Comparison of ENCODE assay signal across 29 cellular contexts in genomic region chr12:2190085-2190484, GRCh38.
DNase-seq lines count a peak whose midpoint lies in the region; ATAC-seq and TF ChIP-seq lines count a peak whose summit lies in the region.
"Had no signal": no experiment of that assay in that cellular context is flagged by ENCODE, and none has a peak within 500 bp of the region (broad histone marks: within the 10 kb centered on the region; RNA-seq: fewer than 3 reads in every experiment).

No MANE protein-coding gene starts in this region.

- no peak overlapping the region for H3K23ac ChIP-seq in H9 (ENCODE audit: insufficient read length, low read depth, low read length)

- no peaks in the 10 kb centered on the region for H3K36me3 ChIP-seq in Karpas-422 (ENCODE audit: insufficient read depth, low read length)
- peaks cover 0 to 5% (median 0%) of the 10 kb centered on the region in 3 donors for H3K36me3 ChIP-seq in tibial artery

- H3K9me3 ChIP-seq in AG04450 (ENCODE audit: control insufficient read depth, insufficient read depth, low read length): peaks cover 4% of the 10 kb centered on the region; the same call in 1 of the 2 replicates
- no peaks in the 10 kb centered on the region for H3K9me3 ChIP-seq in H9 (ENCODE audit: control insufficient read depth, low read depth, low read length)
- no peaks in the 10 kb centered on the region for H3K9me3 ChIP-seq in Karpas-422 (ENCODE audit: low read length)
- H3K9me3 ChIP-seq in tibial artery: no peaks in the 10 kb centered on the region

- H3T11ph ChIP-seq in H9 (ENCODE audit: low read length): no peak overlapping the region

- H3K4me1 ChIP-seq in H9 (ENCODE audit: insufficient read depth, low read length) (peaks cover 11% of the 10 kb centered on the region; the same call in 1 of the 2 replicates), Karpas-422 (ENCODE audit: low read length) (peaks cover 6% of the 10 kb centered on the region; the same call in 1 of the 2 replicates), tibial artery (peaks cover 0 to 20% (median 12%) of the 10 kb centered on the region in 4 donors)

- H2AK5ac ChIP-seq in H9 (ENCODE audit: insufficient read length, low read length): no peak overlapping the region

- CTCF ChIA-PET in AG04450 (lab: Charles Lee): no interaction called here
- CTCF ChIA-PET in WTC11 (lab: Charles Lee): interaction anchor here (1.6 kb wide), 1 partner anchor 133 kb away, joined by 4 read pairs; no protein-coding TSS in a partner anchor

- no peak overlapping the region for H2BK120ac ChIP-seq in H9 (ENCODE audit: low read depth, low read length, poor library complexity, severe bottlenecking)

- TF ChIP-seq CTCF in AG04450 (IDR thresholded peaks at IDR 0.05; ENCODE audit: low read depth, low read length): no peak
- TF ChIP-seq CTCF in H9 (conservative IDR thresholded peaks at IDR 0.05): no peak
- TF ChIP-seq CTCF in WTC11 (IDR thresholded peaks at IDR 0.05): no peak
- no peak for TF ChIP-seq CTCF in tibial artery (IDR thresholded peaks at IDR 0.05)

- no peak overlapping the region for H3K14ac ChIP-seq in H9 (ENCODE audit: insufficient read depth, low read length)

- no peaks in the 10 kb centered on the region for H3K23me2 ChIP-seq in H9 (ENCODE audit: insufficient read length, low read depth, low read length, poor library complexity, severe bottlenecking)

- H2BK5ac ChIP-seq in H9 (ENCODE audit: insufficient read length, low read length): no peak overlapping the region

- intact Hi-C loops in tibial artery (cut with DNase I; ENCODE audit: low total_unique reads): no loop called here

- no peak overlapping the region for H4K5ac ChIP-seq in H9 (ENCODE audit: insufficient read length, low read depth, low read length)

- H3K4me1 Mint-ChIP-seq in H9 (peaks cover 51 to 58% of the 10 kb centered on the region in 2 experiments), WTC11 (peaks cover 64% of the 10 kb centered on the region)
- H3K4me1 Mint-ChIP-seq: CD4-positive, alpha-beta memory T cell had no signal

- no peak overlapping the region for H2BK20ac ChIP-seq in H9 (ENCODE audit: low read depth, low read length, poor library complexity, severe bottlenecking)

- WGBS in H9 (ENCODE audit: extremely low coverage, insufficient read length, low lambda C conversion rate): no CpG with 5 or more reads among the region's 9 CpGs

- peak; percentile 66 for ATAC-seq in WTC11
- ATAC-seq in GM21825 (IDR thresholded peaks at IDR 0.05; ENCODE audit: unreplicated experiment): no peak
- ATAC-seq: GM12878, Panc1 had no signal

- no peak overlapping the region for H4K91ac ChIP-seq in H9 (ENCODE audit: insufficient read length, low read depth, low read length)

- no peaks in the 10 kb centered on the region for H3K27me3 ChIP-seq in AG04450 (ENCODE audit: control insufficient read depth, insufficient read depth, low read length)
- H3K27me3 ChIP-seq in H9 (ENCODE audit: insufficient read depth, low read length): no peaks in the 10 kb centered on the region
- H3K27me3 ChIP-seq in Karpas-422 (ENCODE audit: low read length): no peaks in the 10 kb centered on the region
- no peaks in the 10 kb centered on the region for H3K27me3 ChIP-seq in tibial artery

- H2AFZ ChIP-seq in H9 (ENCODE audit: low read length) (no peak overlapping the region), Karpas-422 (ENCODE audit: low read length) (no peak overlapping the region)

- H3K4me3 Mint-ChIP-seq in H9 (peak overlapping the region; percentile 7 to 26; a peak in 3 of 5 replicates), WTC11 (no peak overlapping the region)
- H3K4me3 Mint-ChIP-seq: CD4-positive, alpha-beta memory T cell had no signal

- H3K4ac ChIP-seq in H9 (ENCODE audit: low read depth, low read length): no peak overlapping the region

- H3K79me2 ChIP-seq in H9 (ENCODE audit: insufficient read depth, low read length) (no peaks in the 10 kb centered on the region), Karpas-422 (ENCODE audit: low read length) (no peaks in the 10 kb centered on the region)

- H3K9me3 Mint-ChIP-seq in H9 (no peaks in the 10 kb centered on the region; a peak in 2 of 5 replicates), WTC11 (no peaks in the 10 kb centered on the region)

- H3K9ac ChIP-seq in H9 (ENCODE audit: extremely low read depth, insufficient read length, low read length) (no peak overlapping the region), Karpas-422 (ENCODE audit: low read length) (no peak overlapping the region)

- H4K8ac ChIP-seq in H9 (replicated peaks; ENCODE audit: insufficient read length, low read depth, low read length): no peak overlapping the region

- H3K27ac ChIP-seq in AG04450 (ENCODE audit: low read depth, low read length) (peak overlapping the region; percentile 11), H9 (ENCODE audit: insufficient read length, low read depth, low read length) (no peak overlapping the region), Karpas-422 (ENCODE audit: low read length) (no peak overlapping the region), tibial artery (no peak overlapping the region)
- H3K27ac ChIP-seq: RWPE1 had no signal

- H3K4me3 ChIP-seq in AG04450 (ENCODE audit: low read depth, low read length) (no peak overlapping the region), Karpas-422 (ENCODE audit: low read length) (no peak overlapping the region), tibial artery (no peak overlapping the region)
- H3K4me3 ChIP-seq: GM12878 had no signal

- H3K36me3 Mint-ChIP-seq in H9 (ENCODE audit: insufficient read depth in 1 of 3, low read depth in 3 of 3) (no peaks in the 10 kb centered on the region), WTC11 (no peaks in the 10 kb centered on the region)
- H3K36me3 Mint-ChIP-seq: CD4-positive, alpha-beta memory T cell had no signal

- H3K27me3 Mint-ChIP-seq in H9 (ENCODE audit: low read depth) (0 out of 2 replicates have a peak, but pooled peaks cover 2% of the 10 kb centered on the region), WTC11 (ENCODE audit: low read depth) (no peaks in the 10 kb centered on the region; the same call in 1 of the 2 replicates)

- H3K79me1 ChIP-seq in H9 (ENCODE audit: insufficient read depth, low read depth, low read length, poor library complexity, severe bottlenecking): no peaks in the 10 kb centered on the region

- H2BK12ac ChIP-seq in H9 (ENCODE audit: insufficient read length, low read depth, low read length): no peak overlapping the region

- H3K4me2 ChIP-seq in H9 (ENCODE audit: insufficient read depth, insufficient read length, low read length): peak overlapping the region; percentile 9
- H3K4me2 ChIP-seq in Karpas-422 (ENCODE audit: low read depth, low read length, poor library complexity, severe bottlenecking): no peak overlapping the region

- no peak overlapping the region for H3K56ac ChIP-seq in H9 (ENCODE audit: insufficient read length, low read depth, low read length)

- H3K27ac Mint-ChIP-seq in H9 (peak overlapping the region; percentile 5 to 59 (median 55); a peak in 5 of 7 replicates), WTC11 (peak overlapping the region; percentile 88)
- H3K27ac Mint-ChIP-seq: CD4-positive, alpha-beta memory T cell had no signal

- no peak overlapping the region for H3K18ac ChIP-seq in H9 (ENCODE audit: insufficient read length, low read depth, low read length)

- H4K20me1 ChIP-seq in H9 (ENCODE audit: control insufficient read depth, insufficient read depth, insufficient read length) (no peaks in the 10 kb centered on the region), Karpas-422 (ENCODE audit: insufficient read depth, low read depth, low read length) (no peaks in the 10 kb centered on the region)

- POLR2A ChIA-PET in AG04450 (lab: Yijun Ruan, JAX): no interaction called here
- POLR2A ChIA-PET in WTC11 (lab: Charles Lee): no interaction called here

- no peak for DNase-seq in AG04450 (ENCODE audit: low read depth, low spot score)
- DNase-seq in H9: peak; percentile 69
- DNase-seq in WTC11 (ENCODE audit: low spot score): peak; percentile 49
- peak; percentile 41 for DNase-seq in iPS-NIHi11 (ENCODE audit: low spot score)
- no peak for DNase-seq in NCI-H1092 (lab: John Stamatoyannopoulos, UW)
- DNase-seq in Karpas-422: no peak
- DNase-seq in tibial artery: no peak
- DNase-seq: AML-193; C1 segment of cervical spinal cord; CD4-positive, alpha-beta memory T cell; COR-L47; DMS53; EL; GDM1; Kasumi-1; MV-4-11; NCI-H1105 treated with DMSO at 0.1 percent for 48 hours; NCI-H146; NCI-H1930; NCI-H2107; NCI-H524; NCI-H82; NK-92 treated with Interleukin-12 subunit alpha and Interleukin-12 subunit beta, amount 100 ng/mL, for 24 hours; SHP77 treated with DMSO at 0.1 percent for 48 hours; T-helper 1 cell had no signal

- H3K9me2 ChIP-seq in Karpas-422 (replicated peaks; ENCODE audit: insufficient read depth, low read length): no peaks in the 10 kb centered on the region

- no peak overlapping the region for H2BK15ac ChIP-seq in H9 (ENCODE audit: low read depth, low read length)

TF ChIP-seq in WTC11, 78 proteins besides CTCF, POLR2A, EP300 and RAD21 (continues in another document):
- TF ChIP-seq ZNF423 (CRISPR knock-in tag; IDR thresholded peaks at IDR 0.05) (0 out of 2 replicates have a peak, but pooled peaks have one; percentile 5), ZNF671 (CRISPR knock-in tag; IDR thresholded peaks at IDR 0.05) (no peak), TEAD1 (CRISPR knock-in tag; IDR thresholded peaks at IDR 0.05) (peak; percentile 40; the same call in 1 of the 2 replicates), RELA (CRISPR knock-in tag; IDR thresholded peaks at IDR 0.05; ENCODE audit: borderline replicate concordance) (no peak), FOXK1 (CRISPR knock-in tag; IDR thresholded peaks at IDR 0.05) (0 out of 2 replicates have a peak, but pooled peaks have one; percentile 27)
- TF ChIP-seq, protein P1, sequence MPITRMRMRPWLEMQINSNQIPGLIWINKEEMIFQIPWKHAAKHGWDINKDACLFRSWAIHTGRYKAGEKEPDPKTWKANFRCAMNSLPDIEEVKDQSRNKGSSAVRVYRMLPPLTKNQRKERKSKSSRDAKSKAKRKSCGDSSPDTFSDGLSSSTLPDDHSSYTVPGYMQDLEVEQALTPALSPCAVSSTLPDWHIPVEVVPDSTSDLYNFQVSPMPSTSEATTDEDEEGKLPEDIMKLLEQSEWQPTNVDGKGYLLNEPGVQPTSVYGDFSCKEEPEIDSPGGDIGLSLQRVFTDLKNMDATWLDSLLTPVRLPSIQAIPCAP (CRISPR knock-in tag; IDR thresholded peaks at IDR 0.05): no peak
- TF ChIP-seq, protein P2, sequence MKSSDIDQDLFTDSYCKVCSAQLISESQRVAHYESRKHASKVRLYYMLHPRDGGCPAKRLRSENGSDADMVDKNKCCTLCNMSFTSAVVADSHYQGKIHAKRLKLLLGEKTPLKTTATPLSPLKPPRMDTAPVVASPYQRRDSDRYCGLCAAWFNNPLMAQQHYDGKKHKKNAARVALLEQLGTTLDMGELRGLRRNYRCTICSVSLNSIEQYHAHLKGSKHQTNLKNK (CRISPR knock-in tag; IDR thresholded peaks at IDR 0.05): no peak

Comparison
In these comparisons a context has a peak if more than half of its experiments do, and no peak if none do; other contexts are left out.
1. DNase-seq: peak in H9 (single experiment), WTC11 (single experiment) and iPS-NIHi11 (single experiment); none in AG04450 (single experiment), NCI-H1092 (single experiment), Karpas-422 (single experiment) and tibial artery (0 of 2).